In the genomic region with DNA sequence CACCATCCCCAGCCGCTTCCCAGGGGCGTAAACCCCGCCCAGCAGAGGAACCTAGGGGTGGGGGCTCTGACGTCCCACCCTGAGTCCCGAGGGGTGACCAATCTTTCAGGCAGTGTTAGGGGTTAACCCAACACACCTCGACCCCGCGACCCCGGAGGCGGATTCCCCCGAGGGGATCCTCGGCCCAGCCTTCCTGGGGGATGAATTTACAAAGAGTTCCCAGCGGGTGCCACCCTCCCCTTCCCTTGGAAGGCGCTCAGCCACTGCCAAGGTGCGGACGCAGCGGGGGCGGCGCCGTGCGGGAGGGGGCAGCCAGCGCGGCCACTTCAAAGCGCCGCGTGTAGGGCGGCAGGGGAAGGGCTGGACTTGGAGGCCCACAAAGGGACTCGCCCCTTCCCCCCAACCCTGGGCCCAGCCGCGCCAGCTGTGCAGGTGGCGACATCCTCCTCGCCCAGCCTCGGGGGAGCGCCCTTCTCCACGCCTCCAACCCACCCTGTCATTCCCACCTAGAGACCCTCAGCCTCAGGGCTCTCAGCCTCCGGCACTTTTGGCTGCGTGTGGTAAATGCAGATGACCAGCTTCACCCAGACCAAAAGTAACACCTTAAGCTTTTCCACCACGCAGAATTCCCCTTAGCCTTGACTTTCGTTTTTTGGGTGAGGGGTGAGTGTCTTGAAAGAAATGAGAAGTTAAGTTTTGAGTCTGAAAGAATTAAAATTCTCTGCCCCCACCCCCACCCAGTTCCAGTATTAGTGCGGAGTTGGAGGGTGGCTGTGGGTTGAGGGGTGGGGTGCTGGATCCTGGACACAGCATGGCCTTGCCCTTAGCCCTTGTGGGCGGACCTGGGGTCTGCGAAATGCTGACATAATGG, we compare ENCODE assay signal across 1 cellular context.
TF ChIP-seq lines count a peak whose summit lies in the region.

No MANE protein-coding gene starts in this region.

TF ChIP-seq in HEK293, 187 proteins besides CTCF, POLR2A, EP300 and RAD21 (continued from another document):
- no peak for TF ChIP-seq ZNF624 (tag by site-specific recombination; IDR thresholded peaks at IDR 0.05)
- TF ChIP-seq ZFHX2 (tag by site-specific recombination; conservative IDR thresholded peaks at IDR 0.05), result peak; percentile 93
- peak; percentile 82; the same call in 1 of the 2 replicates for TF ChIP-seq ZNF561 (tag by site-specific recombination; IDR thresholded peaks at IDR 0.05; ENCODE audit: borderline replicate concordance)
- peak; percentile 77 for TF ChIP-seq ZNF341 (tag by site-specific recombination; IDR thresholded peaks at IDR 0.05; ENCODE audit: low read depth)
- TF ChIP-seq IKZF3 (tag by site-specific recombination; IDR thresholded peaks at IDR 0.05), result peak; percentile 47; the same call in 1 of the 2 replicates
- no peak for TF ChIP-seq GFI1B (tag by site-specific recombination; IDR thresholded peaks at IDR 0.05)
- TF ChIP-seq ZNF449 (tag by site-specific recombination; IDR thresholded peaks at IDR 0.05), result peak; percentile 49; the same call in 1 of the 2 replicates
- peak; percentile 75 for TF ChIP-seq ZNF692 (tag by site-specific recombination; IDR thresholded peaks at IDR 0.05)
- TF ChIP-seq ZNF157 (tag by site-specific recombination; IDR thresholded peaks at IDR 0.05), result no peak
- TF ChIP-seq ZNF354C (tag by site-specific recombination; IDR thresholded peaks at IDR 0.05; ENCODE audit: borderline replicate concordance, low read depth), result no peak
- no peak for TF ChIP-seq ZNF138 (tag by site-specific recombination; IDR thresholded peaks at IDR 0.05; ENCODE audit: borderline replicate concordance)
- TF ChIP-seq WT1 (tag by site-specific recombination; IDR thresholded peaks at IDR 0.05), result peak; percentile 61; the same call in 1 of the 2 replicates
- 0 out of 2 replicates have a peak, but pooled peaks have one; percentile 22 for TF ChIP-seq ZBTB11 (tag by site-specific recombination; conservative IDR thresholded peaks at IDR 0.05; ENCODE audit: low read depth)
- TF ChIP-seq TCF7L2 (IDR thresholded peaks at IDR 0.05; ENCODE audit: borderline replicate concordance, low read depth, low read length), result peak; percentile 82
- no peak for TF ChIP-seq ZSCAN4 (tag by site-specific recombination; IDR thresholded peaks at IDR 0.05)
- no peak for TF ChIP-seq ZNF274 (IDR thresholded peaks at IDR 0.05; ENCODE audit: low read length)
- no peak for TF ChIP-seq ZNF274 (tag by site-specific recombination; IDR thresholded peaks at IDR 0.05; ENCODE audit: borderline replicate concordance)
- peak; percentile 92 for TF ChIP-seq ZNF423 (tag by site-specific recombination; IDR thresholded peaks at IDR 0.05)
- peak; percentile 75 for TF ChIP-seq SP7 (tag by site-specific recombination; IDR thresholded peaks at IDR 0.05)
- TF ChIP-seq, protein P1, sequence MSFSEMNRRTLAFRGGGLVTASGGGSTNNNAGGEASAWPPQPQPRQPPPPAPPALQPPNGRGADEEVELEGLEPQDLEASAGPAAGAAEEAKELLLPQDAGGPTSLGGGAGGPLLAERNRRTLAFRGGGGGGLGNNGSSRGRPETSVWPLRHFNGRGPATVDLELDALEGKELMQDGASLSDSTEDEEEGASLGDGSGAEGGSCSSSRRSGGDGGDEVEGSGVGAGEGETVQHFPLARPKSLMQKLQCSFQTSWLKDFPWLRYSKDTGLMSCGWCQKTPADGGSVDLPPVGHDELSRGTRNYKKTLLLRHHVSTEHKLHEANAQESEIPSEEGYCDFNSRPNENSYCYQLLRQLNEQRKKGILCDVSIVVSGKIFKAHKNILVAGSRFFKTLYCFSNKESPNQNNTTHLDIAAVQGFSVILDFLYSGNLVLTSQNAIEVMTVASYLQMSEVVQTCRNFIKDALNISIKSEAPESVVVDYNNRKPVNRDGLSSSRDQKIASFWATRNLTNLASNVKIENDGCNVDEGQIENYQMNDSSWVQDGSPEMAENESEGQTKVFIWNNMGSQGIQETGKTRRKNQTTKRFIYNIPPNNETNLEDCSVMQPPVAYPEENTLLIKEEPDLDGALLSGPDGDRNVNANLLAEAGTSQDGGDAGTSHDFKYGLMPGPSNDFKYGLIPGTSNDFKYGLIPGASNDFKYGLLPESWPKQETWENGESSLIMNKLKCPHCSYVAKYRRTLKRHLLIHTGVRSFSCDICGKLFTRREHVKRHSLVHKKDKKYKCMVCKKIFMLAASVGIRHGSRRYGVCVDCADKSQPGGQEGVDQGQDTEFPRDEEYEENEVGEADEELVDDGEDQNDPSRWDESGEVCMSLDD (tag by site-specific recombination; IDR thresholded peaks at IDR 0.05), result peak; percentile 65
- peak; percentile 82 for TF ChIP-seq SP2 (tag by site-specific recombination; IDR thresholded peaks at IDR 0.05)
